8 cellular contexts compared by ENCODE assay signal in genomic region chr10:29811751-29812427, GRCh38.
DNase-seq lines count a peak whose midpoint lies in the region; ATAC-seq lines count a peak whose summit lies in the region.

No MANE protein-coding gene starts in this region.

- intact Hi-C loops in head of caudate nucleus (cut with DNase I): no loop called here

- ATAC-seq in activated T-cell treated with anti-CD3 and anti-CD28 coated beads, Interleukin-2, amount 50 U/mL, for 72 hours (replicated peaks in 1 of 2): peak; percentile 98
- ATAC-seq in GM21528 (IDR thresholded peaks at IDR 0.05; ENCODE audit: low FRiP score, unreplicated experiment) (no peak), HG02623 (IDR thresholded peaks at IDR 0.05; ENCODE audit: unreplicated experiment) (no peak)

- H3K4me1 Mint-ChIP-seq in activated T-cell treated with anti-CD3 and anti-CD28 coated beads, Interleukin-2, amount 50 U/mL, for 72 hours (ENCODE audit: low read depth): peaks cover 26% of the 10 kb centered on the region

- peaks cover 35% of the 10 kb centered on the region for H3K27me3 Mint-ChIP-seq in activated T-cell treated with anti-CD3 and anti-CD28 coated beads, Interleukin-2, amount 50 U/mL, for 72 hours (ENCODE audit: low read depth)

- no peak overlapping the region for H3K27ac Mint-ChIP-seq in activated T-cell treated with anti-CD3 and anti-CD28 coated beads, Interleukin-2, amount 50 U/mL, for 72 hours

- H3K4me3 ChIP-seq in skeletal muscle cell (ENCODE audit: low read depth, low read length): no peak overlapping the region

- H3K36me3 Mint-ChIP-seq in activated T-cell treated with anti-CD3 and anti-CD28 coated beads, Interleukin-2, amount 50 U/mL, for 72 hours (ENCODE audit: insufficient read depth in 2 of 2): peaks cover 4 to 7% of the 10 kb centered on the region in 2 donors

- DNase-seq in stimulated activated CD4-positive, alpha-beta T cell treated with anti-CD3 and anti-CD28 coated beads, Interleukin-12 subunit alpha, Interleukin-12 subunit beta, amount 100 ng/mL, for 48 hours (ENCODE audit: low read depth in 2 of 3, low spot score in 1 of 3): peak in 2 of 3 donors; percentile 10 to 20
- no peak for DNase-seq in stimulated activated CD4-positive, alpha-beta T cell treated with anti-CD3 and anti-CD28 coated beads, Interleukin-4, amount 100 ng/mL, for 4 hours
- peak; percentile 42 to 47 for DNase-seq in activated T-cell treated with anti-CD3 and anti-CD28 coated beads, Interleukin-2, amount 50 U/mL, for 72 hours
- DNase-seq in head of caudate nucleus (peak in 23 of 42 donors; percentile 2 to 71 (median 26)), skeletal muscle cell (ENCODE audit: low read depth) (peak; percentile 95), NCI-H82 treated with DMSO at 0.1 percent for 48 hours (lab: John Stamatoyannopoulos, UW; ENCODE audit: unreplicated experiment) (no peak)

- peak overlapping the region; percentile 16 to 48 for H3K4me3 Mint-ChIP-seq in activated T-cell treated with anti-CD3 and anti-CD28 coated beads, Interleukin-2, amount 50 U/mL, for 72 hours

- H3K9me3 Mint-ChIP-seq in activated T-cell treated with anti-CD3 and anti-CD28 coated beads, Interleukin-2, amount 50 U/mL, for 72 hours: peaks cover 5 to 8% of the 10 kb centered on the region in 2 donors

Comparison
In these comparisons a context has a peak if more than half of its experiments do, and no peak if none do; other contexts are left out.
1. DNase-seq: peak in stimulated activated CD4-positive, alpha-beta T cell treated with anti-CD3 and anti-CD28 coated beads, Interleukin-12 subunit alpha, Interleukin-12 subunit beta, amount 100 ng/mL, for 48 hours (2 of 3), activated T-cell treated with anti-CD3 and anti-CD28 coated beads, Interleukin-2, amount 50 U/mL, for 72 hours (2 of 2), head of caudate nucleus (23 of 42) and skeletal muscle cell (single experiment); none in stimulated activated CD4-positive, alpha-beta T cell treated with anti-CD3 and anti-CD28 coated beads, Interleukin-4, amount 100 ng/mL, for 4 hours (0 of 2) and NCI-H82 treated with DMSO at 0.1 percent for 48 hours (single experiment).
2. ATAC-seq: peak in activated T-cell treated with anti-CD3 and anti-CD28 coated beads, Interleukin-2, amount 50 U/mL, for 72 hours (2 of 2); none in GM21528 (single experiment) and HG02623 (single experiment).